Comparison of ENCODE assay signal across 8 cellular contexts in the genomic region with DNA sequence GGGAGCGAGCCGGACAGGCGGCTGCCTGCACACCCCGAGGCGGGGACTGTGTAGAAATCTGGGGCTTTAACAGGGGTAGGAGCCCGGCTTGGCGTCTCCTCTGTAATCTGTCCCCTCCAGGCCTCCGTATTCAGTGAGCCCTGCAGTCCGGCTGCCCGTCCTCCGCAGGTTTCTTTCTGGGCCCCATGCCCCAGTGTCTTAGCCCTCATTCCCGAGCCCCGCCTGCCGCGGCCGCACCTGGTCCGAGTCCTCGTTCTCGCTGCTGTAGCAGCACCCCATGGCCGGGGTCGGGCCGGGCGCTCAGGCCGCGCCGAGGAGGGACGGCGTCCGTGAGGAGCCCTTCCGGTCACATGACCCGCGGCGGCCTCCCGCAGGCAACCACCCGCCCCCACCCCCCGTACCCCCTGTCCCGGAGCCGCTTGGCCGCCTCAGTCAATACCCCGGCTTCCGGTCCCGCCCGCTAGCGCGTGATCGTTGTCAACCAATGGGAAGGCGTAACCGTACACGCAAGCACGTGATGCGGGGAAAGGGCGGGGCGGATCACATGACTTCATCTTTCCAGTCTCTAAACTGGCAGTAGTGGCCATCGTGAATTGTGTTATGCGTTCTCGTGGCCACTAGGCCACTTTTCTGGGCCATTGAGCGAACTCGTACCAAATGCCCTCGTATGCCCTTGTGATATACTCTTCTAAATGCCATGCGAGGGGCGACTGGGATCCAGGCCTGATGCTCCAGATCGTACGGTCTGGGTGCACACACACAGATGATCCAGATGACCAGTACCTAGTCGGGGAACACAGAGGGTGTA. TPM values are rescaled to one million over a fixed set of nuclear protein-coding genes. Genes with fewer than 3 reads are reported as not detected.
DNase-seq lines count a peak whose midpoint lies in the region; ATAC-seq and TF ChIP-seq lines count a peak whose summit lies in the region.

A gene (minus strand): TSS at position 352 of the 808 bp plus-strand sequence. CDS start 73 bp downstream, at position 279.

- H3K36me3 ChIP-seq in mucosa of descending colon (ENCODE audit: low read depth): no peaks in the 10 kb centered on the region

- H3K4me1 ChIP-seq in mucosa of descending colon (ENCODE audit: low read depth): peaks cover 15% of the 10 kb centered on the region

- H3K4me1 Mint-ChIP-seq in IgD-negative memory B cell: peaks cover 33 to 37% (median 35%) of the 10 kb centered on the region in 3 donors

- DNase-seq in DMS 273 treated with DMSO at 0.1 percent for 48 hours (lab: John Stamatoyannopoulos, UW): peak; percentile 92
- DNase-seq in OCI-M2 (lab: John Stamatoyannopoulos, UW; ENCODE audit: unreplicated experiment): peak; percentile 87
- DNase-seq in activated T-cell treated with anti-CD3 and anti-CD28 coated beads for 4 hours: peak; percentile 97
- DNase-seq in epithelial cell of esophagus (ENCODE audit: low read depth): peak; percentile 99
- peak; percentile 99 to 100 (median 100) for DNase-seq in mucosa of descending colon
- peak; percentile 97 for DNase-seq in stimulated activated CD8-positive, alpha-beta memory T cell treated with anti-CD3 and anti-CD28 coated beads, Interleukin-4, amount 100 ng/mL, for 24 hours (ENCODE audit: low read depth)

- H3K4me3 Mint-ChIP-seq in IgD-negative memory B cell: peak within 1 kb of the TSS; percentile 75 to 98 (median 92)

- H3K27ac Mint-ChIP-seq in IgD-negative memory B cell: peak within 1 kb of the TSS; percentile 95 to 98 (median 97)

- H3K4me3 ChIP-seq in epithelial cell of esophagus (ENCODE audit: low read length): peak within 1 kb of the TSS; percentile 99
- peak within 1 kb of the TSS; percentile 88 for H3K4me3 ChIP-seq in mucosa of descending colon

- intact Hi-C loops in mucosa of descending colon (cut with DNase I, micrococcal nuclease): no loop called here

- no peaks in the 10 kb centered on the region for H3K27me3 Mint-ChIP-seq in IgD-negative memory B cell

- peak; percentile 52 for TF ChIP-seq CTCF in epithelial cell of esophagus (IDR thresholded peaks at IDR 0.05; ENCODE audit: insufficient read depth, low read depth, low read length, missing control alignments)
- TF ChIP-seq CTCF in mucosa of descending colon (IDR thresholded peaks at IDR 0.05): no peak

- H3K9me3 Mint-ChIP-seq in IgD-negative memory B cell: peaks cover 0 to 2% (median 0%) of the 10 kb centered on the region in 3 donors

- ATAC-seq in GM21528 (IDR thresholded peaks at IDR 0.05; ENCODE audit: low FRiP score, unreplicated experiment) (peak; percentile 78), mucosa of descending colon (peak; percentile 99)

- no peaks in the 10 kb centered on the region for H3K9me3 ChIP-seq in mucosa of descending colon

- peaks cover 8% of the 10 kb centered on the region for H3K36me3 Mint-ChIP-seq in IgD-negative memory B cell

RNA-seq across cellular contexts. Expression of the gene that starts here (rescaled TPM):
- polyA plus RNA-seq in IgD-negative memory B cell: 111 TPM
- total RNA-seq in mucosa of descending colon: 100 to 1,000 TPM in 2 of 3 donors, 10 to 100 TPM in 1; 82.0 to 114 (median 107) TPM

Comparison
In these comparisons a context has a peak if more than half of its experiments do, and no peak if none do; other contexts are left out.
1. Peak in every context shown above with its lines: DNase-seq, ATAC-seq and H3K4me3 ChIP-seq.